Comparison of ENCODE assay signal across 8 cellular contexts in genomic region chr17:19507673-19508326, GRCh38. TPM values are rescaled to one million over a fixed set of nuclear protein-coding genes. Genes with fewer than 3 reads are reported as not detected.
DNase-seq lines count a peak whose midpoint lies in the region; ATAC-seq and TF ChIP-seq lines count a peak whose summit lies in the region.

No MANE protein-coding gene starts in this region.

- peak overlapping the region; percentile 70 to 78 for H3K27ac ChIP-seq in left lung

- peak; percentile 92 for DNase-seq in A172 (ENCODE audit: low spot score)
- peak; percentile 80 for DNase-seq in NCI-H510A treated with DMSO at 0.1 percent for 48 hours (lab: John Stamatoyannopoulos, UW)
- DNase-seq in activated CD4-positive, alpha-beta T cell treated with anti-CD3 and anti-CD28 coated beads, Interleukin-2, amount 50 U/mL, for 4 hours, result peak; percentile 74 to 82
- DNase-seq in dermis blood vessel endothelial cell, result peak; percentile 92
- peak; percentile 82 to 94 for DNase-seq in left lung
- DNase-seq in stimulated activated CD4-positive, alpha-beta T cell treated with anti-CD3 and anti-CD28 coated beads, Interleukin-2, amount 100 ng/mL, for 24 hours, result peak; percentile 79 to 87

- peaks cover 0 to 14% of the 10 kb centered on the region in 2 donors for H3K27me3 ChIP-seq in left lung

- H3K4me1 ChIP-seq in left lung, result peaks cover 0 to 17% of the 10 kb centered on the region in 2 donors

- no peaks in the 10 kb centered on the region for H3K9me3 ChIP-seq in left lung

- intact Hi-C loops in left lung (cut with DNase I), result no loop called here

- no peak for TF ChIP-seq CTCF in left lung (IDR thresholded peaks at IDR 0.05)

- peak; percentile 76 for ATAC-seq in GM18858 (IDR thresholded peaks at IDR 0.05; ENCODE audit: unreplicated experiment)
- peak; percentile 71 for ATAC-seq in HG03280 (IDR thresholded peaks at IDR 0.05; ENCODE audit: unreplicated experiment)
- ATAC-seq in left lung, result peak; percentile 85

- no peaks in the 10 kb centered on the region for H3K36me3 ChIP-seq in left lung

- peak overlapping the region; percentile 47 to 63 for H3K4me3 ChIP-seq in left lung

RNA-seq across cellular contexts. Expression of gene SLC47A1, which starts 25.9 kb away (rescaled TPM):
- 4.3 and 7.3 TPM in 2 replicates for total RNA-seq in A172 (2014; rRNA removed; shearing (Covaris generic))
- 0.51 and 0.85 TPM in 2 replicates for total RNA-seq in dermis blood vessel endothelial cell
- total RNA-seq in left lung, result 10 to 100 TPM in 1 of 2 donors, 1 to 10 TPM in 1; 5.5 to 16.2 TPM

Comparison
In these comparisons a context has a peak if more than half of its experiments do, and no peak if none do; other contexts are left out.
1. Peak in every context shown above with its lines: DNase-seq, ATAC-seq, H3K4me3 ChIP-seq and H3K27ac ChIP-seq.